Comparison of ENCODE assay signal across 22 cellular contexts in the genomic region with DNA sequence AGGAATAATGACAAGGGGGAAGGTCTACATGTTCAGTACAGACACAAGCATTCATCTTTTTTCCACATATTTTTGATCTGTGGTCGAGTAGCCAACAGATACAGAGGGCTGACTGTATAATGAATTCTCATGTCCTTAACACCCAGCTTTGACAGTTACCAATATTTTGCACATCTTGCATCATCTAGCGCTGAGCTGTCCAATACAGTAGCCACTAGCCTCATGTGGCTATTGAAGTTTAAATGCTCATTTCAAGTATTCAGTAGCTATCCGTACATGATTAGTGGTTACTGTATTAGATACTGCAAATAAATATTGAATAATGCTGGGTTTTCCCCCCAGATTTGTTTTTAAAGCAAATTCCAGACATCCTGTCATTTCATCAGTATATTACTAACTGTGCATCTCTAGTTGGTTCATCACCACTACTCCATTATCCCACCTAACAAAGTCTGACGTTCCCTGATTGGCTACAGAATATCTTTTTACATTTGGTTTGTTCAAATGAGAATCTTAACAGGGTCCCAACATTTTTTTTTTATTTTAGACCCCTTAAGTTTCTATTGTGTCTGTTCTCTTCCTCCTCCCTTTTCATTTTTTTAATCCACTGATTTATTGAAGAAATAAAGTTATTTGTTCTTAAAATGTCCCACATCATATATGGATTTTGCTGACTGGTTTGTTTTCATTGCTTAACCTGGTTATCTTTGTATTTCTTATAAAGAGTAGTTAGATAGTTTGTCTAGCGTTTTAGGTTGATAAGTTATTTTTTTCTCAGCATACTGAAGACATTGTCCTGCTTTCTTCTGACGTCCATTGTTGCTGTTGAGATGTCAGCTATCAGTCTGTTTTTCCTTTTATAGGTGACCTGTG. TPM values are rescaled to one million over a fixed set of nuclear protein-coding genes. Genes with fewer than 3 reads are reported as not detected.
DNase-seq lines count a peak whose midpoint lies in the region; ATAC-seq and TF ChIP-seq lines count a peak whose summit lies in the region.
"Had no signal": no experiment of that assay in that cellular context is flagged by ENCODE, and none has a peak within 500 bp of the region (broad histone marks: within the 10 kb centered on the region; RNA-seq: fewer than 3 reads in every experiment).

No MANE protein-coding gene starts in this region.

- in situ Hi-C loops in IMR-90 (cut with MboI; ENCODE audit: low sequenced_read_pairs), result no loop called here

- intact Hi-C loops in IMR-90 (cut with micrococcal nuclease), result no loop called here

- H3K4ac ChIP-seq in IMR-90 (ENCODE audit: low read depth, low read length), result no peak overlapping the region

- H3K36me3 Mint-ChIP-seq in progenitor cell of endocrine pancreas (ENCODE audit: insufficient read depth), result peaks cover 83% of the 10 kb centered on the region

- TF ChIP-seq POLR2A in IMR-90 (IDR thresholded peaks at IDR 0.05; ENCODE audit: low read depth, low read length), result no peak

- H3K27me3 Mint-ChIP-seq in progenitor cell of endocrine pancreas, result no peaks in the 10 kb centered on the region
- H3K27me3 Mint-ChIP-seq: CD4-positive, CD25-positive, alpha-beta regulatory T cell; IgD-negative memory B cell had no signal

- H3K4me3 Mint-ChIP-seq in progenitor cell of endocrine pancreas (ENCODE audit: low read depth), result no peak overlapping the region
- H3K4me3 Mint-ChIP-seq: CD4-positive, CD25-positive, alpha-beta regulatory T cell; CD8-positive, alpha-beta memory T cell had no signal

- H3K27me3 ChIP-seq in IMR-90 (ENCODE audit: control insufficient read depth, insufficient read depth, low read length) (no peaks in the 10 kb centered on the region), adipocyte (replicated peaks; ENCODE audit: control insufficient read depth, insufficient read depth, low read length) (no peaks in the 10 kb centered on the region)
- H3K27me3 ChIP-seq: BE2C had no signal

- DNase-seq in IMR-90 (no peak), RKO (ENCODE audit: low spot score) (peak; percentile 60), adipocyte (ENCODE audit: low read depth) (no peak), progenitor cell of endocrine pancreas (ENCODE audit: low spot score, unreplicated experiment) (no peak), anterior cingulate cortex (lab: John Stamatoyannopoulos, UW) (no peak)
- DNase-seq in activated CD4-positive, alpha-beta T cell treated with anti-CD3 and anti-CD28 coated beads for 4 hours, result no peak
- DNase-seq: ACHN; BE2C; C1 segment of cervical spinal cord; CD4-positive, CD25-positive, alpha-beta regulatory T cell; CD8-positive, alpha-beta memory T cell; COR-L47; DMS 273 treated with DMSO at 0.1 percent for 48 hours; DMS53; DND-41; EL; GM23248 had no signal

- BruUV-seq in IMR-90 (replicated peaks; lab: Mats Ljungman, UMichigan), result no TSS peak

- no peak for TF ChIP-seq RAD21 in IMR-90 (IDR thresholded peaks at IDR 0.05; ENCODE audit: low read length)

- no peak overlapping the region for H3K23ac ChIP-seq in IMR-90 (ENCODE audit: low read depth, low read length)

- ATAC-seq in IMR-90 (ENCODE audit: low read depth), result no peak
- ATAC-seq in HG02571 (IDR thresholded peaks at IDR 0.05; ENCODE audit: unreplicated experiment), result no peak
- ATAC-seq: GM12878 had no signal

- no peaks in the 10 kb centered on the region for H3K4me1 ChIP-seq in IMR-90 (ENCODE audit: control insufficient read depth, insufficient read depth, low read length)
- no peaks in the 10 kb centered on the region for H3K4me1 ChIP-seq in adipocyte (ENCODE audit: control insufficient read depth, insufficient read depth, low read length)
- H3K4me1 ChIP-seq: BE2C, HAP-1 had no signal

- H2BK20ac ChIP-seq in IMR-90 (ENCODE audit: low read depth, low read length), result no peak overlapping the region

- peaks cover 67% of the 10 kb centered on the region for H3K9me3 Mint-ChIP-seq in progenitor cell of endocrine pancreas (ENCODE audit: low read depth)

- H3K79me1 ChIP-seq in IMR-90 (ENCODE audit: low read depth in 1 of 2, low read length in 2 of 2), result no peaks in the 10 kb centered on the region

- WGBS in IMR-90 (ENCODE audit: extremely low coverage in 2 of 2, insufficient read length in 1 of 2), 2 experiments, result no CpG with 5 or more reads among the region's 6 CpGs

- CTCF ChIA-PET in IMR-90 (lab: Yijun Ruan, JAX), result no interaction called here

- H4K20me1 ChIP-seq in IMR-90 (ENCODE audit: insufficient read depth, low read length), result no peaks in the 10 kb centered on the region

- no peak overlapping the region for H4K91ac ChIP-seq in IMR-90 (ENCODE audit: insufficient read depth, low read depth, low read length)

- no peaks in the 10 kb centered on the region for H3K9me1 ChIP-seq in IMR-90 (ENCODE audit: insufficient read depth, low read length)

- H4K8ac ChIP-seq in IMR-90 (ENCODE audit: low read depth in 2 of 2, low read length in 2 of 2), result no peak overlapping the region

- peaks cover 31% of the 10 kb centered on the region for H3K9me3 ChIP-seq in IMR-90 (ENCODE audit: control insufficient read depth, insufficient read depth, low read length)
- peaks cover 100% of the 10 kb centered on the region for H3K9me3 ChIP-seq in adipocyte (ENCODE audit: control insufficient read depth, low read length)
- H3K9me3 ChIP-seq: BE2C, HAP-1 had no signal

- no peak overlapping the region for H3K27ac ChIP-seq in IMR-90 (ENCODE audit: insufficient read depth, low read length)
- H3K27ac ChIP-seq: GM23248, HL-60 had no signal

- H3K27ac Mint-ChIP-seq in progenitor cell of endocrine pancreas, result peak overlapping the region; percentile 24
- H3K27ac Mint-ChIP-seq: CD4-positive, CD25-positive, alpha-beta regulatory T cell; CD8-positive, alpha-beta memory T cell; IgD-negative memory B cell had no signal

- POLR2A ChIA-PET in IMR-90 (lab: Charles Lee; ENCODE audit: unreplicated experiment), result no interaction called here

- H3K4me3 ChIP-seq in IMR-90 (ENCODE audit: insufficient read depth, low read depth, low read length), result no peak overlapping the region
- peak overlapping the region; percentile 63 for H3K4me3 ChIP-seq in adipocyte (ENCODE audit: low read length)
- H3K4me3 ChIP-seq: GM12878, GM23248, HAP-1 had no signal

- no peak overlapping the region for H2AK5ac ChIP-seq in IMR-90 (ENCODE audit: low read depth, low read length)

- no peaks in the 10 kb centered on the region for H3K4me1 Mint-ChIP-seq in progenitor cell of endocrine pancreas (ENCODE audit: low read depth)
- H3K4me1 Mint-ChIP-seq: CD4-positive, CD25-positive, alpha-beta regulatory T cell; CD8-positive, alpha-beta memory T cell; IgD-negative memory B cell had no signal

- H3K14ac ChIP-seq in IMR-90 (replicated peaks; ENCODE audit: low read depth, low read length), result no peak overlapping the region

- H3K18ac ChIP-seq in IMR-90 (ENCODE audit: low read depth, low read length), result no peak overlapping the region

- H2BK5ac ChIP-seq in IMR-90 (ENCODE audit: low read depth, low read length, poor library complexity, severe bottlenecking), result no peak overlapping the region

- no peak overlapping the region for H3K4me2 ChIP-seq in IMR-90 (ENCODE audit: low read depth, low read length)

- no peak overlapping the region for H2BK15ac ChIP-seq in IMR-90 (ENCODE audit: low read depth, low read length)

- no peak overlapping the region for H4K5ac ChIP-seq in IMR-90 (ENCODE audit: low read depth, low read length)

- H2BK120ac ChIP-seq in IMR-90 (ENCODE audit: low read depth, low read length), result no peak overlapping the region

- dilution Hi-C loops in IMR-90 (cut with HindIII; ENCODE audit: low sequenced_read_pairs, unreplicated experiment), result no loop called here

- TF ChIP-seq CTCF in IMR-90 (conservative IDR thresholded peaks at IDR 0.05; ENCODE audit: low read depth, low read length) (no peak), progenitor cell of endocrine pancreas (IDR thresholded peaks at IDR 0.05; ENCODE audit: unreplicated experiment) (no peak)

- H3K56ac ChIP-seq in IMR-90 (ENCODE audit: extremely low read depth, insufficient read depth, low read length), result no peak overlapping the region

- no peak overlapping the region for H2AFZ ChIP-seq in IMR-90 (replicated peaks; ENCODE audit: low read length, poor library complexity)
- H2AFZ ChIP-seq: GM23248 had no signal

- no peak overlapping the region for H3K9ac ChIP-seq in IMR-90 (ENCODE audit: low read depth, low read length)
- no peak overlapping the region for H3K9ac ChIP-seq in adipocyte (ENCODE audit: low read length)
- H3K9ac ChIP-seq: GM23248 had no signal

- H3K36me3 ChIP-seq in IMR-90 (ENCODE audit: control insufficient read depth, insufficient read depth, low read length) (peaks cover 2% of the 10 kb centered on the region), adipocyte (ENCODE audit: control insufficient read depth, insufficient read depth, low read length, severe bottlenecking) (peaks cover 77% of the 10 kb centered on the region)
- H3K36me3 ChIP-seq: BE2C, HAP-1 had no signal

- no peak overlapping the region for H2AK9ac ChIP-seq in IMR-90 (replicated peaks; ENCODE audit: low read depth, low read length, poor library complexity)

TF ChIP-seq in IMR-90, 13 proteins besides CTCF, POLR2A, EP300 and RAD21 (continues in another document):
- TF ChIP-seq RCOR1 (IDR thresholded peaks at IDR 0.05; ENCODE audit: insufficient replicate concordance, low read length) (no peak), MAFK (IDR thresholded peaks at IDR 0.05; ENCODE audit: low read depth, low read length) (peak; percentile 77), BHLHE40 (IDR thresholded peaks at IDR 0.05; ENCODE audit: low read depth, low read length) (no peak), MAZ (IDR thresholded peaks at IDR 0.05; ENCODE audit: borderline replicate concordance, low read depth, low read length) (no peak), CEBPB (IDR thresholded peaks at IDR 0.05; ENCODE audit: low read depth, low read length) (no peak)
- TF ChIP-seq, protein P1, sequence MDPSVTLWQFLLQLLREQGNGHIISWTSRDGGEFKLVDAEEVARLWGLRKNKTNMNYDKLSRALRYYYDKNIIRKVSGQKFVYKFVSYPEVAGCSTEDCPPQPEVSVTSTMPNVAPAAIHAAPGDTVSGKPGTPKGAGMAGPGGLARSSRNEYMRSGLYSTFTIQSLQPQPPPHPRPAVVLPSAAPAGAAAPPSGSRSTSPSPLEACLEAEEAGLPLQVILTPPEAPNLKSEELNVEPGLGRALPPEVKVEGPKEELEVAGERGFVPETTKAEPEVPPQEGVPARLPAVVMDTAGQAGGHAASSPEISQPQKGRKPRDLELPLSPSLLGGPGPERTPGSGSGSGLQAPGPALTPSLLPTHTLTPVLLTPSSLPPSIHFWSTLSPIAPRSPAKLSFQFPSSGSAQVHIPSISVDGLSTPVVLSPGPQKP (IDR thresholded peaks at IDR 0.05; ENCODE audit: borderline replicate concordance, low read depth, low read length), result no peak

RNA-seq across cellular contexts. Expression of a gene that starts 8.2 kb away (rescaled TPM):
- total RNA-seq in IMR-90 (2012; rRNA removed), result 0.83 and 1.1 TPM in 2 replicates
- 0.76 and 0.87 TPM in 2 replicates for polyA plus RNA-seq in IMR-90 (2012; rRNA removed)
- 0.20 and 0.52 TPM in 2 replicates for polyA plus RNA-seq in IMR-90 (2012; cell fraction: cytosol; rRNA removed)
- 0.53 and 4.9 TPM in 2 replicates for polyA plus RNA-seq in IMR-90 (2012; cell fraction: nucleus; rRNA removed; ENCODE audit: low replicate concordance)
- 12.7 and 12.9 TPM in 2 replicates for total RNA-seq in progenitor cell of endocrine pancreas

RNA-seq across cellular contexts. Expression of a gene that starts 47.0 kb away (rescaled TPM):
- 8.8 and 9.4 TPM in 2 replicates for total RNA-seq in IMR-90 (2012; rRNA removed)
- 6.8 and 9.9 TPM in 2 replicates for polyA plus RNA-seq in IMR-90 (2012; rRNA removed)
- 1.3 and 2.7 TPM in 2 replicates for polyA plus RNA-seq in IMR-90 (2012; cell fraction: cytosol; rRNA removed)
- polyA plus RNA-seq in IMR-90 (2012; cell fraction: nucleus; rRNA removed; ENCODE audit: low replicate concordance), result 1.7 and 19.3 TPM in 2 replicates
- 42.4 and 42.5 TPM in 2 replicates for total RNA-seq in progenitor cell of endocrine pancreas
